In the genomic region with DNA sequence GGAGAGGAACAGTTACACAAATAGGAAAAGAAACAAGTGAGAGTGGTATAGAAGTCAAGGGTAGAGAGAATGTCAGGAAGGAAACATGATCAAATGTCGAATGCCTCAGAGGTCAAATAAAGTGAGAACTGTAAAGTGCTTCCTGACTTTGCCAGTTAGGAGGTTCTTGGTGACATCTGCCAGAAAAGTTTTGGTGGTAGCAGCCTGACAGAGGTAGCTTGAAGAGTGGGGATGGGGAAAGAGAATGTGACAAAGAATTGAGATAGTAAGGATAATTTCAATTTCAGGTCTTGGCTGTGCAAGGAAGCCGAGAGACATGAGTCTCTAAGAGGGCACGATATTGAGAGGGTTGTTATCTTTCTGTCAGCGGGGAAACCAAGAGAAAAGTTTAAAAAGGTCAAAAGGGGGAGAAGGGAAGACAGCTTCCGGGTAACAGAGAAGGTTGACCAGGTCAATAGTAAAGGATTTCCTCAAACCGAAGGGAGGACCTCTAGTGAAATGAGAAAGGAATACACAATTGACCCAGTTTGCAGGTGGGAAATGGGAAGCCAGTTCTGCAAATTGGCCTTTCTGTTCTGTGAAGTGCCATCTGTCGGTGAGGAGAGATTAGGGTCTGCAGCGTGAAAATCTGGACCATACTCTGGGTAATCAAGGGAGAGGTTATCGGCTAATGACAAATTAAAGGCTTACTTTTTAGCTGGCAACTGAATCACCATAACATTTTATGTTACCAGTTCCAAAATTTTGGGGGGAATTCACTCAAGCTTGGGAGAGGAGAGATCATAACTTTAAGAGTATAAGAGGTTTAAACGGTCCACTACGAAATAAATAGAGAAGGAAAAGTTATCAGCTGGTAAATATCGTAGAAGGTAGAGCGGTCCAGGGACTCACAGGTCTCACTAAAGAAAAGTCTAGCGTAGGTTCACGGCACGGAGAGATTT, we compare ENCODE assay signal across 1 cellular context.
A peak's percentile ranks its signal among the peaks of the same experiment; 100 is the strongest.
TF ChIP-seq lines count a peak whose summit lies in the region.

No MANE protein-coding gene starts in this region.

TF ChIP-seq in HepG2, 621 proteins besides CTCF, POLR2A, EP300 and RAD21 (continued from another document and continues in another):
- TF ChIP-seq ZIK1 (CRISPR knock-in tag; IDR thresholded peaks at IDR 0.05; ENCODE audit: borderline replicate concordance, low read depth), result no peak
- TF ChIP-seq SIN3B (IDR thresholded peaks at IDR 0.05; ENCODE audit: low read length), result no peak
- no peak for TF ChIP-seq TOPORS (CRISPR knock-in tag; IDR thresholded peaks at IDR 0.05)
- TF ChIP-seq SAFB2 (CRISPR knock-in tag; IDR thresholded peaks at IDR 0.05; ENCODE audit: borderline replicate concordance, low read depth), result no peak
- no peak for TF ChIP-seq MAFF (IDR thresholded peaks at IDR 0.05; ENCODE audit: low read depth, low read length)
- TF ChIP-seq, protein P1, sequence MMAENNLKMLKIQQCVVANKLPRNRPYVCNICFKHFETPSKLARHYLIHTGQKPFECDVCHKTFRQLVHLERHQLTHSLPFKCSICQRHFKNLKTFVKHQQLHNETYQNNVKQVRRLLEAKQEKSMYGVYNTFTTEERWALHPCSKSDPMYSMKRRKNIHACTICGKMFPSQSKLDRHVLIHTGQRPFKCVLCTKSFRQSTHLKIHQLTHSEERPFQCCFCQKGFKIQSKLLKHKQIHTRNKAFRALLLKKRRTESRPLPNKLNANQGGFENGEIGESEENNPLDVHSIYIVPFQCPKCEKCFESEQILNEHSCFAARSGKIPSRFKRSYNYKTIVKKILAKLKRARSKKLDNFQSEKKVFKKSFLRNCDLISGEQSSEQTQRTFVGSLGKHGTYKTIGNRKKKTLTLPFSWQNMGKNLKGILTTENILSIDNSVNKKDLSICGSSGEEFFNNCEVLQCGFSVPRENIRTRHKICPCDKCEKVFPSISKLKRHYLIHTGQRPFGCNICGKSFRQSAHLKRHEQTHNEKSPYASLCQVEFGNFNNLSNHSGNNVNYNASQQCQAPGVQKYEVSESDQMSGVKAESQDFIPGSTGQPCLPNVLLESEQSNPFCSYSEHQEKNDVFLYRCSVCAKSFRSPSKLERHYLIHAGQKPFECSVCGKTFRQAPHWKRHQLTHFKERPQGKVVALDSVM (CRISPR knock-in tag; IDR thresholded peaks at IDR 0.05), result no peak
- no peak for TF ChIP-seq CHD4 (IDR thresholded peaks at IDR 0.05; ENCODE audit: borderline replicate concordance, low read length)
- no peak for TF ChIP-seq PTBP1 (IDR thresholded peaks at IDR 0.05; ENCODE audit: low read depth, low read length, poor library complexity, severe bottlenecking)
- no peak for TF ChIP-seq ZNF7 (CRISPR knock-in tag; IDR thresholded peaks at IDR 0.05)
- TF ChIP-seq ZNF615 (CRISPR knock-in tag; IDR thresholded peaks at IDR 0.05; ENCODE audit: borderline replicate concordance), result no peak
- peak; percentile 27; the same call in 1 of the 2 replicates for TF ChIP-seq NCOA1 (CRISPR knock-in tag; IDR thresholded peaks at IDR 0.05)
- TF ChIP-seq, protein P2, sequence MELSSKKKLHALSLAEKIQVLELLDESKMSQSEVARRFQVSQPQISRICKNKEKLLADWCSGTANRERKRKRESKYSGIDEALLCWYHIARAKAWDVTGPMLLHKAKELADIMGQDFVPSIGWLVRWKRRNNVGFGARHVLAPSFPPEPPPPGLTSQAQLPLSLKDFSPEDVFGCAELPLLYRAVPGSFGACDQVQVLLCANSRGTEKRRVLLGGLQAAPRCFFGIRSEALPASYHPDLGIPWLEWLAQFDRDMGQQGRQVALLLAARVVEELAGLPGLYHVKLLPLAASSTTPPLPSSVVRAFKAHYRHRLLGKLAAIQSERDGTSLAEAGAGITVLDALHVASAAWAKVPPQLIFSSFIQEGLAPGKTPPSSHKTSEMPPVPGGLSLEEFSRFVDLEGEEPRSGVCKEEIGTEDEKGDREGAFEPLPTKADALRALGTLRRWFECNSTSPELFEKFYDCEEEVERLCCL (CRISPR knock-in tag; IDR thresholded peaks at IDR 0.05; ENCODE audit: borderline replicate concordance), result 0 out of 2 replicates have a peak, but pooled peaks have one; percentile 5
- TF ChIP-seq ZNF792 (CRISPR knock-in tag; IDR thresholded peaks at IDR 0.05), result no peak
- TF ChIP-seq, protein P3, sequence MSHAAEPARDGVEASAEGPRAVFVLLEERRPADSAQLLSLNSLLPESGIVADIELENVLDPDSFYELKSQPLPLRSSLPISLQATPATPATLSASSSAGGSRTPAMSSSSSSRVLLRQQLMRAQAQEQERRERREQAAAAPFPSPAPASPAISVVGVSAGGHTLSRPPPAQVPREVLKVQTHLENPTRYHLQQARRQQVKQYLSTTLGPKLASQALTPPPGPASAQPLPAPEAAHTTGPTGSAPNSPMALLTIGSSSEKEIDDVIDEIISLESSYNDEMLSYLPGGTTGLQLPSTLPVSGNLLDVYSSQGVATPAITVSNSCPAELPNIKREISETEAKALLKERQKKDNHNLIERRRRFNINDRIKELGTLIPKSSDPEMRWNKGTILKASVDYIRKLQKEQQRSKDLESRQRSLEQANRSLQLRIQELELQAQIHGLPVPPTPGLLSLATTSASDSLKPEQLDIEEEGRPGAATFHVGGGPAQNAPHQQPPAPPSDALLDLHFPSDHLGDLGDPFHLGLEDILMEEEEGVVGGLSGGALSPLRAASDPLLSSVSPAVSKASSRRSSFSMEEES (CRISPR knock-in tag; IDR thresholded peaks at IDR 0.05), result 0 out of 2 replicates have a peak, but pooled peaks have one; percentile 11
- TF ChIP-seq, protein P4, sequence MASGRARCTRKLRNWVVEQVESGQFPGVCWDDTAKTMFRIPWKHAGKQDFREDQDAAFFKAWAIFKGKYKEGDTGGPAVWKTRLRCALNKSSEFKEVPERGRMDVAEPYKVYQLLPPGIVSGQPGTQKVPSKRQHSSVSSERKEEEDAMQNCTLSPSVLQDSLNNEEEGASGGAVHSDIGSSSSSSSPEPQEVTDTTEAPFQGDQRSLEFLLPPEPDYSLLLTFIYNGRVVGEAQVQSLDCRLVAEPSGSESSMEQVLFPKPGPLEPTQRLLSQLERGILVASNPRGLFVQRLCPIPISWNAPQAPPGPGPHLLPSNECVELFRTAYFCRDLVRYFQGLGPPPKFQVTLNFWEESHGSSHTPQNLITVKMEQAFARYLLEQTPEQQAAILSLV (CRISPR knock-in tag; IDR thresholded peaks at IDR 0.05; ENCODE audit: borderline replicate concordance), result no peak
- TF ChIP-seq, protein P5, sequence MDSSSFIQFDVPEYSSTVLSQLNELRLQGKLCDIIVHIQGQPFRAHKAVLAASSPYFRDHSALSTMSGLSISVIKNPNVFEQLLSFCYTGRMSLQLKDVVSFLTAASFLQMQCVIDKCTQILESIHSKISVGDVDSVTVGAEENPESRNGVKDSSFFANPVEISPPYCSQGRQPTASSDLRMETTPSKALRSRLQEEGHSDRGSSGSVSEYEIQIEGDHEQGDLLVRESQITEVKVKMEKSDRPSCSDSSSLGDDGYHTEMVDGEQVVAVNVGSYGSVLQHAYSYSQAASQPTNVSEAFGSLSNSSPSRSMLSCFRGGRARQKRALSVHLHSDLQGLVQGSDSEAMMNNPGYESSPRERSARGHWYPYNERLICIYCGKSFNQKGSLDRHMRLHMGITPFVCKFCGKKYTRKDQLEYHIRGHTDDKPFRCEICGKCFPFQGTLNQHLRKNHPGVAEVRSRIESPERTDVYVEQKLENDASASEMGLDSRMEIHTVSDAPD (CRISPR knock-in tag; IDR thresholded peaks at IDR 0.05), result no peak
- no peak for TF ChIP-seq POLR2AphosphoS2 (IDR thresholded peaks at IDR 0.05; ENCODE audit: low read depth, low read length)
- no peak for TF ChIP-seq FLYWCH1 (CRISPR knock-in tag; IDR thresholded peaks at IDR 0.05)
- no peak for TF ChIP-seq ZNF674 (CRISPR knock-in tag; IDR thresholded peaks at IDR 0.05; ENCODE audit: low read depth)
- no peak; the same call in 1 of the 2 replicates for TF ChIP-seq YEATS2 (CRISPR knock-in tag; IDR thresholded peaks at IDR 0.05; ENCODE audit: borderline replicate concordance)
- TF ChIP-seq WIZ (CRISPR knock-in tag; IDR thresholded peaks at IDR 0.05), result no peak
- 0 out of 2 replicates have a peak, but pooled peaks have one; percentile 6 for TF ChIP-seq ZNF850 (CRISPR knock-in tag; conservative IDR thresholded peaks at IDR 0.05)
- no peak for TF ChIP-seq ZNF777 (CRISPR knock-in tag; IDR thresholded peaks at IDR 0.05)
- TF ChIP-seq, protein P6, sequence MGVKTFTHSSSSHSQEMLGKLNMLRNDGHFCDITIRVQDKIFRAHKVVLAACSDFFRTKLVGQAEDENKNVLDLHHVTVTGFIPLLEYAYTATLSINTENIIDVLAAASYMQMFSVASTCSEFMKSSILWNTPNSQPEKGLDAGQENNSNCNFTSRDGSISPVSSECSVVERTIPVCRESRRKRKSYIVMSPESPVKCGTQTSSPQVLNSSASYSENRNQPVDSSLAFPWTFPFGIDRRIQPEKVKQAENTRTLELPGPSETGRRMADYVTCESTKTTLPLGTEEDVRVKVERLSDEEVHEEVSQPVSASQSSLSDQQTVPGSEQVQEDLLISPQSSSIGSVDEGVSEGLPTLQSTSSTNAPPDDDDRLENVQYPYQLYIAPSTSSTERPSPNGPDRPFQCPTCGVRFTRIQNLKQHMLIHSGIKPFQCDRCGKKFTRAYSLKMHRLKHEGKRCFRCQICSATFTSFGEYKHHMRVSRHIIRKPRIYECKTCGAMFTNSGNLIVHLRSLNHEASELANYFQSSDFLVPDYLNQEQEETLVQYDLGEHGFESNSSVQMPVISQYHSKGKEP (CRISPR knock-in tag; IDR thresholded peaks at IDR 0.05), result no peak
- no peak for TF ChIP-seq TBP (CRISPR knock-in tag; IDR thresholded peaks at IDR 0.05)
- no peak for TF ChIP-seq SYNCRIP (IDR thresholded peaks at IDR 0.05; ENCODE audit: insufficient read depth, low read depth, low read length)
- no peak for TF ChIP-seq ZNF724P (CRISPR knock-in tag; IDR thresholded peaks at IDR 0.05; ENCODE audit: borderline replicate concordance)
- TF ChIP-seq, protein P7, sequence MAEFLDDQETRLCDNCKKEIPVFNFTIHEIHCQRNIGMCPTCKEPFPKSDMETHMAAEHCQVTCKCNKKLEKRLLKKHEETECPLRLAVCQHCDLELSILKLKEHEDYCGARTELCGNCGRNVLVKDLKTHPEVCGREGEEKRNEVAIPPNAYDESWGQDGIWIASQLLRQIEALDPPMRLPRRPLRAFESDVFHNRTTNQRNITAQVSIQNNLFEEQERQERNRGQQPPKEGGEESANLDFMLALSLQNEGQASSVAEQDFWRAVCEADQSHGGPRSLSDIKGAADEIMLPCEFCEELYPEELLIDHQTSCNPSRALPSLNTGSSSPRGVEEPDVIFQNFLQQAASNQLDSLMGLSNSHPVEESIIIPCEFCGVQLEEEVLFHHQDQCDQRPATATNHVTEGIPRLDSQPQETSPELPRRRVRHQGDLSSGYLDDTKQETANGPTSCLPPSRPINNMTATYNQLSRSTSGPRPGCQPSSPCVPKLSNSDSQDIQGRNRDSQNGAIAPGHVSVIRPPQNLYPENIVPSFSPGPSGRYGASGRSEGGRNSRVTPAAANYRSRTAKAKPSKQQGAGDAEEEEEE (CRISPR knock-in tag; IDR thresholded peaks at IDR 0.05; ENCODE audit: borderline replicate concordance), result no peak
- TF ChIP-seq, protein P8, sequence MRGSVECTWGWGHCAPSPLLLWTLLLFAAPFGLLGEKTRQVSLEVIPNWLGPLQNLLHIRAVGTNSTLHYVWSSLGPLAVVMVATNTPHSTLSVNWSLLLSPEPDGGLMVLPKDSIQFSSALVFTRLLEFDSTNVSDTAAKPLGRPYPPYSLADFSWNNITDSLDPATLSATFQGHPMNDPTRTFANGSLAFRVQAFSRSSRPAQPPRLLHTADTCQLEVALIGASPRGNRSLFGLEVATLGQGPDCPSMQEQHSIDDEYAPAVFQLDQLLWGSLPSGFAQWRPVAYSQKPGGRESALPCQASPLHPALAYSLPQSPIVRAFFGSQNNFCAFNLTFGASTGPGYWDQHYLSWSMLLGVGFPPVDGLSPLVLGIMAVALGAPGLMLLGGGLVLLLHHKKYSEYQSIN (CRISPR knock-in tag; IDR thresholded peaks at IDR 0.05; ENCODE audit: borderline replicate concordance), result no peak
- TF ChIP-seq U2AF2 (IDR thresholded peaks at IDR 0.05; ENCODE audit: low read depth, low read length), result 0 out of 2 replicates have a peak, but pooled peaks have one; percentile 12
- no peak for TF ChIP-seq FOXM1 (CRISPR knock-in tag; IDR thresholded peaks at IDR 0.05)
- no peak for TF ChIP-seq ZNF841 (CRISPR knock-in tag; IDR thresholded peaks at IDR 0.05; ENCODE audit: borderline replicate concordance)
- no peak for TF ChIP-seq NCOA5 (CRISPR knock-in tag; IDR thresholded peaks at IDR 0.05)
- no peak for TF ChIP-seq CBX2 (IDR thresholded peaks at IDR 0.05; ENCODE audit: low read depth, low read length)
- no peak for TF ChIP-seq CBX2 (CRISPR knock-in tag; IDR thresholded peaks at IDR 0.05; ENCODE audit: low read depth)
- TF ChIP-seq BRCA1 (CRISPR knock-in tag; IDR thresholded peaks at IDR 0.05), result no peak
- no peak; the same call in 1 of the 2 replicates for TF ChIP-seq KAT7 (CRISPR knock-in tag; IDR thresholded peaks at IDR 0.05; ENCODE audit: borderline replicate concordance)
- TF ChIP-seq ZNF138 (CRISPR knock-in tag; IDR thresholded peaks at IDR 0.05; ENCODE audit: low read depth), result no peak
- TF ChIP-seq, protein P9, sequence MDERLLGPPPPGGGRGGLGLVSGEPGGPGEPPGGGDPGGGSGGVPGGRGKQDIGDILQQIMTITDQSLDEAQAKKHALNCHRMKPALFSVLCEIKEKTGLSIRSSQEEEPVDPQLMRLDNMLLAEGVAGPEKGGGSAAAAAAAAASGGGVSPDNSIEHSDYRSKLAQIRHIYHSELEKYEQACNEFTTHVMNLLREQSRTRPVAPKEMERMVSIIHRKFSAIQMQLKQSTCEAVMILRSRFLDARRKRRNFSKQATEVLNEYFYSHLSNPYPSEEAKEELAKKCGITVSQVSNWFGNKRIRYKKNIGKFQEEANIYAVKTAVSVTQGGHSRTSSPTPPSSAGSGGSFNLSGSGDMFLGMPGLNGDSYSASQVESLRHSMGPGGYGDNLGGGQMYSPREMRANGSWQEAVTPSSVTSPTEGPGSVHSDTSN (CRISPR knock-in tag; IDR thresholded peaks at IDR 0.05), result no peak
- TF ChIP-seq, protein P10, sequence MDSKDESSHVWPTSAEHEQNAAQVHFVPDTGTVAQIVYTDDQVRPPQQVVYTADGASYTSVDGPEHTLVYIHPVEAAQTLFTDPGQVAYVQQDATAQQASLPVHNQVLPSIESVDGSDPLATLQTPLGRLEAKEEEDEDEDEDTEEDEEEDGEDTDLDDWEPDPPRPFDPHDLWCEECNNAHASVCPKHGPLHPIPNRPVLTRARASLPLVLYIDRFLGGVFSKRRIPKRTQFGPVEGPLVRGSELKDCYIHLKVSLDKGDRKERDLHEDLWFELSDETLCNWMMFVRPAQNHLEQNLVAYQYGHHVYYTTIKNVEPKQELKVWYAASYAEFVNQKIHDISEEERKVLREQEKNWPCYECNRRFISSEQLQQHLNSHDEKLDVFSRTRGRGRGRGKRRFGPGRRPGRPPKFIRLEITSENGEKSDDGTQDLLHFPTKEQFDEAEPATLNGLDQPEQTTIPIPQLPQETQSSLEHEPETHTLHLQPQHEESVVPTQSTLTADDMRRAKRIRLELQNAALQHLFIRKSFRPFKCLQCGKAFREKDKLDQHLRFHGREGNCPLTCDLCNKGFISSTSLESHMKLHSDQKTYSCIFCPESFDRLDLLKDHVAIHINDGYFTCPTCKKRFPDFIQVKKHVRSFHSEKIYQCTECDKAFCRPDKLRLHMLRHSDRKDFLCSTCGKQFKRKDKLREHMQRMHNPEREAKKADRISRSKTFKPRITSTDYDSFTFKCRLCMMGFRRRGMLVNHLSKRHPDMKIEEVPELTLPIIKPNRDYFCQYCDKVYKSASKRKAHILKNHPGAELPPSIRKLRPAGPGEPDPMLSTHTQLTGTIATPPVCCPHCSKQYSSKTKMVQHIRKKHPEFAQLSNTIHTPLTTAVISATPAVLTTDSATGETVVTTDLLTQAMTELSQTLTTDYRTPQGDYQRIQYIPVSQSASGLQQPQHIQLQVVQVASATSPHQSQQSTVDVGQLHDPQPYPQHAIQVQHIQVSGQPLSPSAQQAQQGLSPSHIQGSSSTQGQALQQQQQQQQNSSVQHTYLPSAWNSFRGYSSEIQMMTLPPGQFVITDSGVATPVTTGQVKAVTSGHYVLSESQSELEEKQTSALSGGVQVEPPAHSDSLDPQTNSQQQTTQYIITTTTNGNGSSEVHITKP (CRISPR knock-in tag; IDR thresholded peaks at IDR 0.05; ENCODE audit: low read depth), result no peak
